ENCODE assay signal across 9 cellular contexts in genomic region chr6:24695635-24696034, GRCh38. TPM values are rescaled to one million over a fixed set of nuclear protein-coding genes. Genes with fewer than 3 reads are reported as not detected.
DNase-seq lines count a peak whose midpoint lies in the region; ATAC-seq and TF ChIP-seq lines count a peak whose summit lies in the region.
"Not testable (repeated sequence)": the region's sequence is repeated elsewhere in the genome, so short reads cannot be mapped to it uniquely, and the experiment has no call there.
"Had no signal": no experiment of that assay in that cellular context is flagged by ENCODE, and none has a peak within 500 bp of the region (broad histone marks: within the 10 kb centered on the region; RNA-seq: fewer than 3 reads in every experiment).

No MANE protein-coding gene starts in this region.

- TF ChIP-seq EP300 in esophagus muscularis mucosa (IDR thresholded peaks at IDR 0.05): not testable (repeated sequence)

- WGBS in esophagus muscularis mucosa: 36% methylated on average over 8 of the region's 8 CpGs

- intact Hi-C loops in esophagus muscularis mucosa (cut with DNase I): loop anchor here (2.0 kb wide), 1 partner anchor 113 kb away; no protein-coding TSS in a partner anchor

- H3K4me3 Mint-ChIP-seq in GM23338; activated T-cell treated with anti-CD3 and anti-CD28 coated beads, Interleukin-2, amount 50 U/mL, for 4 hours; mesothelial cell of epicardium; stimulated activated naive B cell treated with anti-CD40 and anti-IgM and Interleukin-4, amounts not matched to agents 10 μg/mL and 1 μg/mL and 100 μg/mL, for 72 hours: not testable (repeated sequence)

- H3K4me1 ChIP-seq in GM23338 (ENCODE audit: insufficient read depth); MM.1S (ENCODE audit: low read length); Peyer's patch; esophagus muscularis mucosa: not testable (repeated sequence)

- H3F3A ChIP-seq in GM23338 (replicated peaks; ENCODE audit: low read depth); MM.1S (ENCODE audit: insufficient read depth, low read length): not testable (repeated sequence)

- H3K4me2 ChIP-seq in GM23338; MM.1S (ENCODE audit: low read depth, low read length): not testable (repeated sequence)

- H3K27me3 Mint-ChIP-seq in GM23338 (ENCODE audit: insufficient read depth, low read depth, poor library complexity); activated T-cell treated with anti-CD3 and anti-CD28 coated beads, Interleukin-2, amount 50 U/mL, for 4 hours (ENCODE audit: low read depth); mesothelial cell of epicardium (ENCODE audit: low read depth); stimulated activated naive B cell treated with anti-CD40 and anti-IgM and Interleukin-4, amounts not matched to agents 10 μg/mL and 1 μg/mL and 100 μg/mL, for 72 hours: not testable (repeated sequence)

- H3K27ac ChIP-seq in GM23338 (ENCODE audit: low read depth); MM.1S (ENCODE audit: low read length); Peyer's patch; esophagus muscularis mucosa (replicated peaks in 1 of 4): not testable (repeated sequence)

- not testable (repeated sequence) for H3K27ac Mint-ChIP-seq in GM23338, mesothelial cell of epicardium
- H3K27ac Mint-ChIP-seq in stimulated activated naive B cell treated with anti-CD40 and anti-IgM and Interleukin-4, amounts not matched to agents 10 μg/mL and 1 μg/mL and 100 μg/mL, for 72 hours: peak overlapping the region; percentile 67

- peaks cover 24% of the 10 kb centered on the region for H3K36me3 Mint-ChIP-seq in GM23338 (ENCODE audit: low read depth)
- not testable (repeated sequence) for H3K36me3 Mint-ChIP-seq in activated T-cell treated with anti-CD3 and anti-CD28 coated beads, Interleukin-2, amount 50 U/mL, for 4 hours (ENCODE audit: insufficient read depth); mesothelial cell of epicardium
- peaks cover 12 to 19% of the 10 kb centered on the region in 2 donors for H3K36me3 Mint-ChIP-seq in stimulated activated naive B cell treated with anti-CD40 and anti-IgM and Interleukin-4, amounts not matched to agents 10 μg/mL and 1 μg/mL and 100 μg/mL, for 72 hours

- peak; percentile 71 to 75 for TF ChIP-seq CTCF in GM23338 (conservative IDR thresholded peaks at IDR 0.05; ENCODE audit: low read depth in 2 of 2)
- TF ChIP-seq CTCF in MM.1S (IDR thresholded peaks at IDR 0.05; ENCODE audit: low read length): peak; percentile 39
- TF ChIP-seq CTCF in Peyer's patch (IDR thresholded peaks at IDR 0.05): peak; percentile 19 to 87 (median 63)
- peak; percentile 42 to 53 (median 52) for TF ChIP-seq CTCF in esophagus muscularis mucosa (IDR thresholded peaks at IDR 0.05)
- TF ChIP-seq CTCF in mesothelial cell of epicardium (IDR thresholded peaks at IDR 0.05; ENCODE audit: unreplicated experiment): peak; percentile 40

- not testable (repeated sequence) for H3K9me2 ChIP-seq in GM23338 (ENCODE audit: insufficient read depth); MM.1S (replicated peaks; ENCODE audit: insufficient read depth, low read length)

- H3K4me3 ChIP-seq in GM23338; MM.1S (ENCODE audit: low read length); Peyer's patch; esophagus muscularis mucosa: not testable (repeated sequence)

- not testable (repeated sequence) for H2AFZ ChIP-seq in GM23338; MM.1S (ENCODE audit: low read length)

- not testable (repeated sequence) for H3K4me1 Mint-ChIP-seq in GM23338, mesothelial cell of epicardium
- H3K4me1 Mint-ChIP-seq in activated T-cell treated with anti-CD3 and anti-CD28 coated beads, Interleukin-2, amount 50 U/mL, for 4 hours (ENCODE audit: low read depth): peaks cover 36% of the 10 kb centered on the region
- peaks cover 4 to 12% of the 10 kb centered on the region in 2 donors for H3K4me1 Mint-ChIP-seq in stimulated activated naive B cell treated with anti-CD40 and anti-IgM and Interleukin-4, amounts not matched to agents 10 μg/mL and 1 μg/mL and 100 μg/mL, for 72 hours

- peak; percentile 86 for ATAC-seq in GM23338
- peak; percentile 70 to 73 for ATAC-seq in activated T-cell treated with anti-CD3 and anti-CD28 coated beads, Interleukin-2, amount 50 U/mL, for 4 hours
- ATAC-seq in stimulated activated naive B cell treated with anti-CD40 and anti-IgM and Interleukin-4, amounts not matched to agents 10 μg/mL and 1 μg/mL and 100 μg/mL, for 72 hours (replicated peaks): peak; percentile 80 to 82

- not testable (repeated sequence) for H3K9me3 ChIP-seq in MM.1S (replicated peaks; ENCODE audit: insufficient read depth, low read length); Peyer's patch; esophagus muscularis mucosa

- not testable (repeated sequence) for TF ChIP-seq POLR2A in Peyer's patch (IDR thresholded peaks at IDR 0.05); esophagus muscularis mucosa (IDR thresholded peaks at IDR 0.05; ENCODE audit: low read depth)

- H3K27me3 ChIP-seq in GM23338 (ENCODE audit: insufficient read depth); MM.1S (replicated peaks; ENCODE audit: insufficient read depth, low read length); Peyer's patch; esophagus muscularis mucosa: not testable (repeated sequence)

- H3K9ac ChIP-seq in MM.1S (ENCODE audit: low read length): not testable (repeated sequence)

- DNase-seq in D341Med (ENCODE audit: low spot score) (peak; percentile 47), GM23338 (ENCODE audit: low spot score) (peak; percentile 72), MM.1S (peak; percentile 26), Peyer's patch (peak in 1 of 3 donors; percentile 55)
- DNase-seq in activated T-cell treated with anti-CD3 and anti-CD28 coated beads, Interleukin-2, amount 50 U/mL, for 4 hours: peak; percentile 15
- DNase-seq in esophagus muscularis mucosa (ENCODE audit: extremely low spot score); mesothelial cell of epicardium (ENCODE audit: low spot score in 2 of 2, unreplicated experiment in 2 of 2); stimulated activated naive B cell treated with anti-CD40 and anti-IgM and Interleukin-4, amounts not matched to agents 10 μg/mL and 1 μg/mL and 100 μg/mL, for 72 hours: not testable (repeated sequence)

- H4K20me1 ChIP-seq in GM23338 (replicated peaks; ENCODE audit: insufficient read depth); MM.1S (ENCODE audit: insufficient read depth, low read length): not testable (repeated sequence)

- H3K36me3 ChIP-seq in GM23338 (ENCODE audit: insufficient read depth) (peaks cover 10% of the 10 kb centered on the region), esophagus muscularis mucosa (peaks cover 0 to 15% (median 5%) of the 10 kb centered on the region in 4 donors)
- not testable (repeated sequence) for H3K36me3 ChIP-seq in MM.1S (replicated peaks; ENCODE audit: insufficient read depth, low read length); Peyer's patch

- H3K79me2 ChIP-seq in GM23338 (replicated peaks; ENCODE audit: insufficient read depth); MM.1S (ENCODE audit: low read length): not testable (repeated sequence)

- not testable (repeated sequence) for H3K9me3 Mint-ChIP-seq in GM23338; activated T-cell treated with anti-CD3 and anti-CD28 coated beads, Interleukin-2, amount 50 U/mL, for 4 hours; mesothelial cell of epicardium; stimulated activated naive B cell treated with anti-CD40 and anti-IgM and Interleukin-4, amounts not matched to agents 10 μg/mL and 1 μg/mL and 100 μg/mL, for 72 hours

RNA-seq across cellular contexts. Expression of gene C6orf62, which starts 23.3 kb away (rescaled TPM):
- total RNA-seq in GM23338 (2014; rRNA removed; shearing (Covaris generic)): 78.4 and 79.9 TPM in 2 replicates
- 63.1 and 66.7 TPM in 2 replicates for polyA plus RNA-seq in GM23338 (2016; fragmentation: Nextera tagmentation; extraction: Ambion mirVana)
- total RNA-seq in Peyer's patch (10 to 100 TPM; 48.7 to 74.8 (median 59.4) TPM), esophagus muscularis mucosa (10 to 100 TPM; 30.7 to 50.5 (median 40.9) TPM), mesothelial cell of epicardium (60.5 to 61.9 TPM (median 61.0 TPM) in 3 replicates)
- 10 to 100 TPM; 67.0 to 83.8 (median 78.4) TPM for total RNA-seq in activated T-cell treated with anti-CD3 and anti-CD28 coated beads, Interleukin-2, amount 50 U/mL, for 4 hours

RNA-seq across cellular contexts. Expression of gene ACOT13, which starts 28.8 kb away (rescaled TPM):
- 17.4 and 17.8 TPM in 2 replicates for total RNA-seq in GM23338 (2014; rRNA removed; shearing (Covaris generic))
- 175 and 190 TPM in 2 replicates for polyA plus RNA-seq in GM23338 (2016; fragmentation: Nextera tagmentation; extraction: Ambion mirVana)
- total RNA-seq in Peyer's patch: 10 to 100 TPM in 2 of 4 donors, 1 to 10 TPM in 2; 5.2 to 23.1 (median 9.1) TPM
- total RNA-seq in activated T-cell treated with anti-CD3 and anti-CD28 coated beads, Interleukin-2, amount 50 U/mL, for 4 hours: 10 to 100 TPM; 19.6 to 28.5 (median 22.1) TPM
- 1 to 10 TPM; 5.8 to 9.4 (median 7.2) TPM for total RNA-seq in esophagus muscularis mucosa
- 18.7 to 19.8 TPM (median 19.1 TPM) in 3 replicates for total RNA-seq in mesothelial cell of epicardium

RNA-seq across cellular contexts. Expression of gene TDP2, which starts 28.9 kb away (rescaled TPM):
- 47.8 and 64.5 TPM in 2 replicates for total RNA-seq in GM23338 (2014; rRNA removed; shearing (Covaris generic))
- 41.8 and 46.8 TPM in 2 replicates for polyA plus RNA-seq in GM23338 (2016; fragmentation: Nextera tagmentation; extraction: Ambion mirVana)
- 100 to 1,000 TPM in 3 of 4 donors, 10 to 100 TPM in 1; 69.3 to 403 (median 279) TPM for total RNA-seq in Peyer's patch
- total RNA-seq in activated T-cell treated with anti-CD3 and anti-CD28 coated beads, Interleukin-2, amount 50 U/mL, for 4 hours: 10 to 100 TPM; 42.4 to 48.0 (median 45.5) TPM
- total RNA-seq in esophagus muscularis mucosa: 10 to 100 TPM; 25.2 to 44.4 (median 37.6) TPM
- total RNA-seq in mesothelial cell of epicardium: 24.8 to 26.7 TPM (median 25.2 TPM) in 3 replicates

RNA-seq across cellular contexts. Expression of gene KIAA0319, which starts 49.6 kb away (rescaled TPM):
- 1.0 and 1.4 TPM in 2 replicates for total RNA-seq in GM23338 (2014; rRNA removed; shearing (Covaris generic))
- polyA plus RNA-seq in GM23338 (2016; fragmentation: Nextera tagmentation; extraction: Ambion mirVana): 0.44 and 0.54 TPM in 2 replicates
- total RNA-seq in Peyer's patch (under 1 TPM in 2 of 4 donors, not detected in 2; 0.18 to 0.38 TPM), esophagus muscularis mucosa (under 1 TPM; under 0.01 to 0.33 (median 0.15) TPM), mesothelial cell of epicardium (0.02 TPM in 1 of 3 replicates, not detected in the others)
- under 1 TPM in 2 of 3 donors, not detected in 1; 0.05 to 0.08 TPM for total RNA-seq in activated T-cell treated with anti-CD3 and anti-CD28 coated beads, Interleukin-2, amount 50 U/mL, for 4 hours
- total RNA-seq: activated T-helper 2 cell treated with anti-CD3 and anti-CD28 coated beads, Interferon-gamma antibody, Interleukin-2, Interleukin-4, amounts not matched to agents 10 μg/mL and 5 μg/mL and 100 μg/mL, durations not matched to agents 14 hours and 24 hours and 36 hours had no signal
